Comparison of ENCODE assay signal across 25 cellular contexts in the genomic region with DNA sequence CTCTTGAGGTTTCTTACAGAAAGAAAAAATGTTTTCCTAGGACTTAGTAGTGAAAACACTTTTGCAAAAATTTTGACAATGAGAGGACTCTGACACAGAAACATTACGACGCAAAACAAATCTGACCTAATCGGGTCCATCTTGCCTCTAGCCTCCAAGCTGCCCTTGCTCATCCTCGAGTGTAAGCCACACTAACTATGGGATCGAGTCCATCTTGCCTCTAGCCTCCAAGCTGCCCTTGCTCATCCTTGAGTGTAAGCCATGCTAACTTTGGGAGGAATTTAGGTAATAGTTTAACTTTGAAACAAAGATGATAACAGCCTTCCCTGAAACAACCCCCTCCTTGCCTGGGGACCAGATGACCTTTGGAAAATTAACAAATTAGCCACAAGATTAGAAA.
"Had no signal": no experiment of that assay in that cellular context is flagged by ENCODE, and none has a peak within 500 bp of the region (broad histone marks: within the 10 kb centered on the region; RNA-seq: fewer than 3 reads in every experiment).

No MANE protein-coding gene starts in this region.

- H3K27me3 ChIP-seq: gastrocnemius medialis, neutrophil, pancreas, suprapubic skin, transverse colon, vagina had no signal

- H3K9me3 ChIP-seq: gastrocnemius medialis, mucosa of descending colon, neutrophil, pancreas, suprapubic skin, transverse colon, vagina had no signal

- H3K4me3 ChIP-seq: dorsolateral prefrontal cortex, gastrocnemius medialis, mucosa of descending colon, pancreas, smooth muscle cell, suprapubic skin, transverse colon, vagina had no signal

- ATAC-seq: esophagus mucosa; gastrocnemius medialis; left colon; mucosa of descending colon; natural killer cell treated with Interleukin-12 subunit alpha and Interleukin-12 subunit beta and Interleukin-15 and Interleukin-18, amount 100 ng/mL, for 72 hours; pancreas; sciatic nerve; stimulated activated naive CD8-positive, alpha-beta T cell treated with anti-CD3 and anti-CD28 coated beads, Interleukin-15, amount 100 ng/mL, for 72 hours had no signal

- H3K27ac ChIP-seq: dorsolateral prefrontal cortex, gastrocnemius medialis, neutrophil, pancreas, suprapubic skin, transverse colon, vagina had no signal

- DNase-seq: dorsolateral prefrontal cortex; effector CD4-positive, alpha-beta T cell; foreskin fibroblast; gastrocnemius medialis; hippocampal formation; left colon; mesenchymal stem cell; mucosa of descending colon; naive B cell; pancreas; retina; stimulated activated CD4-positive, alpha-beta T cell treated with anti-CD3 and anti-CD28 coated beads, Interleukin-12 subunit alpha, Interleukin-12 subunit beta, amount 100 ng/mL, for 4 hours; stimulated activated CD4-positive, alpha-beta T cell treated with anti-CD3 and anti-CD28 coated beads, Interleukin-1b, Interleukin-23, amount 100 ng/mL, for 48 hours; stimulated activated CD4-positive, alpha-beta T cell treated with anti-CD3 and anti-CD28 coated beads, Interleukin-4, amount 100 ng/mL, for 1 hour; stimulated activated CD8-positive, alpha-beta memory T cell treated with anti-CD3 and anti-CD28 coated beads, Interleukin-4, amount 100 ng/mL, for 48 hours; stimulated activated naive CD4-positive, alpha-beta T cell; stimulated activated naive CD8-positive, alpha-beta T cell treated with anti-CD3 and anti-CD28 coated beads, Interleukin-15, amount 100 ng/mL, for 72 hours; transverse colon had no signal

- H3K4me1 ChIP-seq: gastrocnemius medialis, pancreas, suprapubic skin, transverse colon, vagina had no signal

- H3K36me3 ChIP-seq: gastrocnemius medialis, neutrophil, pancreas, suprapubic skin, transverse colon, vagina had no signal
